ENCODE assay signal across 12 cellular contexts in genomic region chr16:47887496-47887895, GRCh38.
DNase-seq lines count a peak whose midpoint lies in the region; ATAC-seq and TF ChIP-seq lines count a peak whose summit lies in the region.
"Had no signal": no experiment of that assay in that cellular context is flagged by ENCODE, and none has a peak within 500 bp of the region (broad histone marks: within the 10 kb centered on the region; RNA-seq: fewer than 3 reads in every experiment).

No MANE protein-coding gene starts in this region.

- no peaks in the 10 kb centered on the region for H3K27me3 ChIP-seq in PC-3 (ENCODE audit: low read length)

- POLR2A ChIA-PET in PC-3 (lab: Charles Lee; ENCODE audit: unreplicated experiment): no interaction called here

- peak overlapping the region; percentile 61 for H3K4me2 ChIP-seq in PC-3 (ENCODE audit: low read length)

- no peaks in the 10 kb centered on the region for H4K20me1 ChIP-seq in PC-3 (ENCODE audit: low read length)

- H3K9me2 ChIP-seq in PC-3 (replicated peaks; ENCODE audit: low read length): no peaks in the 10 kb centered on the region

- no peaks in the 10 kb centered on the region for H3K9me3 ChIP-seq in PC-3 (ENCODE audit: low read length)

- peak overlapping the region; percentile 18; the same call in 1 of the 2 replicates for H3K9ac ChIP-seq in PC-3 (ENCODE audit: low read length)

- peak overlapping the region; percentile 77 for H3K27ac ChIP-seq in PC-3 (ENCODE audit: low read length)
- H3K27ac ChIP-seq: HL-60 had no signal

- H3K4me3 ChIP-seq in PC-3 (ENCODE audit: low read length): no peak overlapping the region
- no peak overlapping the region for H3K4me3 ChIP-seq in fibroblast of villous mesenchyme (ENCODE audit: low read depth, low read length)

- DNase-seq in HCEC 1CT (peak; percentile 5), PC-3 (peak; percentile 85), fibroblast of villous mesenchyme (ENCODE audit: low read depth) (peak; percentile 2), renal cortical epithelial cell (ENCODE audit: low read depth) (peak; percentile 70), occipital lobe (lab: John Stamatoyannopoulos, UW) (no peak), NCI-H146 treated with DMSO at 0.1 percent for 48 hours (lab: John Stamatoyannopoulos, UW; ENCODE audit: unreplicated experiment) (no peak), NCI-H1930 (lab: John Stamatoyannopoulos, UW) (no peak)
- DNase-seq: activated CD4-positive, alpha-beta memory T cell treated with anti-CD3 and anti-CD28 coated beads for 36 hours; left cardiac atrium; NCI-H446 treated with DMSO at 0.1 percent for 48 hours had no signal

- H2AFZ ChIP-seq in PC-3 (ENCODE audit: low read length): no peak overlapping the region

- no peaks in the 10 kb centered on the region for H3K36me3 ChIP-seq in PC-3 (ENCODE audit: low read depth, low read length)

- TF ChIP-seq CTCF in PC-3 (conservative IDR thresholded peaks at IDR 0.05; ENCODE audit: low read depth, low read length): no peak
- TF ChIP-seq CTCF in fibroblast of villous mesenchyme (IDR thresholded peaks at IDR 0.05; ENCODE audit: insufficient read depth, low read depth, low read length): no peak

- CTCF ChIA-PET in PC-3 (lab: Charles Lee): no interaction called here

- no peaks in the 10 kb centered on the region for H3K79me2 ChIP-seq in PC-3 (ENCODE audit: low read length)

- peak; percentile 33 for ATAC-seq in PC-3
- ATAC-seq in GM19351 (IDR thresholded peaks at IDR 0.05; ENCODE audit: unreplicated experiment): no peak

- peaks cover 29% of the 10 kb centered on the region for H3K4me1 ChIP-seq in PC-3 (ENCODE audit: insufficient read depth, low read length)

- no TSS peak for BruUV-seq in PC-3 (replicated peaks; lab: Mats Ljungman, UMichigan)

- H3F3A ChIP-seq in PC-3 (ENCODE audit: low read length, unreplicated experiment): no peaks in the 10 kb centered on the region

- intact Hi-C loops in PC-3 (cut with micrococcal nuclease): no loop called here

Comparison
In these comparisons a context has a peak if more than half of its experiments do, and no peak if none do; other contexts are left out.
1. DNase-seq: peak in HCEC 1CT (single experiment), PC-3 (single experiment), fibroblast of villous mesenchyme (single experiment) and renal cortical epithelial cell (single experiment); none in occipital lobe (single experiment), NCI-H146 treated with DMSO at 0.1 percent for 48 hours (single experiment) and NCI-H1930 (0 of 2).